In the genomic region with DNA sequence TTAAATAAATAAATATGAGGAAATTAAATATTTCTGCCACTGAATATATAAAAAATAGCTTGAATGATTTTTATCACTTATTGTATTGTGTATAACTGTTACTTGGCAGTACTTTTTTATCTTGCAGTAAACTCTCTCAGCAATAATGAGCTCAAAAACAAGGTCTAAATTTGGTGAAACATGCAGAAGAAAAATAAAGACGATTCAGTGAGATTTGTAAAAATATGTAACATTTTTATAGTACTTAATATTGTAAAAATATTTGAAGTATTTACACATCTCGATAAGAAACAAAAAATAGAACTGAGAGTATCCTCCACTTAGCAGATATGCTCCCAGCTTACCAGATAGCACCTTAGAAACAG, we compare ENCODE assay signal across 1 cellular context.
TF ChIP-seq lines count a peak whose summit lies in the region.

No MANE protein-coding gene starts in this region.

TF ChIP-seq in endothelial cell of umbilical vein, 7 proteins besides CTCF, POLR2A, EP300 and RAD21:
- TF ChIP-seq, protein P1, sequence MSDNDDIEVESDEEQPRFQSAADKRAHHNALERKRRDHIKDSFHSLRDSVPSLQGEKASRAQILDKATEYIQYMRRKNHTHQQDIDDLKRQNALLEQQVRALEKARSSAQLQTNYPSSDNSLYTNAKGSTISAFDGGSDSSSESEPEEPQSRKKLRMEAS (IDR thresholded peaks at IDR 0.05; ENCODE audit: insufficient read depth, insufficient read length), result no peak
- no peak for TF ChIP-seq POLR2AphosphoS5 (IDR thresholded peaks at IDR 0.05; ENCODE audit: insufficient read depth, low read depth, low read length)
- no peak for TF ChIP-seq JUN (IDR thresholded peaks at IDR 0.05; ENCODE audit: borderline replicate concordance, insufficient read depth, insufficient read length, low read depth)
- no peak for TF ChIP-seq MYC (IDR thresholded peaks at IDR 0.05; ENCODE audit: low read depth, low read length)
- no peak for TF ChIP-seq EZH2 (IDR thresholded peaks at IDR 0.05; ENCODE audit: borderline replicate concordance, low read depth, low read length, severe bottlenecking)
- no peak for TF ChIP-seq GATA2 (IDR thresholded peaks at IDR 0.05; ENCODE audit: insufficient read depth, insufficient read length, low read depth, low read length)
- TF ChIP-seq FOS (IDR thresholded peaks at IDR 0.05; ENCODE audit: borderline replicate concordance, insufficient read depth, low read length), result no peak
